Comparison of ENCODE assay signal across 25 cellular contexts in genomic region chr13:101116381-101116780, GRCh38.
"Had no signal": no experiment of that assay in that cellular context is flagged by ENCODE, and none has a peak within 500 bp of the region (broad histone marks: within the 10 kb centered on the region; RNA-seq: fewer than 3 reads in every experiment).

No MANE protein-coding gene starts in this region.

- H3K4me3 ChIP-seq: cardiac muscle cell, SJCRH30 had no signal

- H3K27me3 Mint-ChIP-seq: activated naive CD8-positive, alpha-beta T cell treated with anti-CD3 and anti-CD28 coated beads for 36 hours had no signal

- ATAC-seq: activated CD4-positive, CD25-positive, alpha-beta regulatory T cell treated with anti-CD3 and anti-CD28 coated beads, Interleukin-2, amount 50 U/mL, for 24 hours; activated CD8-positive, alpha-beta T cell treated with anti-CD3 and anti-CD28 coated beads for 36 hours; activated T-cell treated with anti-CD3 and anti-CD28 coated beads, Interleukin-2, amount 50 U/mL, for 72 hours; Panc1 had no signal

- H3K27ac ChIP-seq: brain microvascular endothelial cell, cardiac muscle cell, RWPE1, SJCRH30, VCaP had no signal

- H3K36me3 ChIP-seq: brain microvascular endothelial cell, cardiac muscle cell, SJCRH30 had no signal

- H3K4me1 Mint-ChIP-seq: activated naive CD4-positive, alpha-beta T cell treated with anti-CD3 and anti-CD28 coated beads, Interleukin-2, amount 10 ng/mL, durations not matched to agents 7 days and 5 days; activated naive CD8-positive, alpha-beta T cell treated with anti-CD3 and anti-CD28 coated beads for 36 hours had no signal

- H3K4me1 ChIP-seq: SJCRH30 had no signal

- H3K4me3 Mint-ChIP-seq: activated CD8-positive, alpha-beta T cell treated with anti-CD3 and anti-CD28 coated beads for 36 hours; activated naive CD4-positive, alpha-beta T cell treated with anti-CD3 and anti-CD28 coated beads, Interleukin-2, amount 10 ng/mL, durations not matched to agents 7 days and 5 days; activated naive CD8-positive, alpha-beta T cell treated with anti-CD3 and anti-CD28 coated beads for 36 hours; activated T-cell treated with anti-CD3 and anti-CD28 coated beads, Interleukin-2, amount 50 U/mL, for 72 hours; T-helper 1 cell treated with Interleukin-12 subunit alpha and Interleukin-12 subunit beta and Interleukin-4 antibody, amounts not matched to agents 30 μg/mL and 1 μg/mL, for 36 hours had no signal

- H3K27ac Mint-ChIP-seq: activated CD8-positive, alpha-beta T cell treated with anti-CD3 and anti-CD28 coated beads for 36 hours; activated naive CD4-positive, alpha-beta T cell treated with anti-CD3 and anti-CD28 coated beads, Interleukin-2, amount 10 ng/mL, durations not matched to agents 7 days and 5 days; activated naive CD8-positive, alpha-beta T cell treated with anti-CD3 and anti-CD28 coated beads for 36 hours; activated T-cell treated with anti-CD3 and anti-CD28 coated beads, Interleukin-2, amount 50 U/mL, for 72 hours; activated T-helper 2 cell treated with anti-CD3 and anti-CD28 coated beads, Interferon-gamma antibody, Interleukin-2, Interleukin-4, amounts not matched to agents 10 μg/mL and 5 μg/mL and 100 μg/mL, durations not matched to agents 14 hours and 24 hours and 36 hours; T-helper 1 cell treated with Interleukin-12 subunit alpha and Interleukin-12 subunit beta and Interleukin-4 antibody, amounts not matched to agents 30 μg/mL and 1 μg/mL, for 36 hours had no signal

- H3K27me3 ChIP-seq: brain microvascular endothelial cell, cardiac muscle cell, SJCRH30 had no signal

- H3K9me3 Mint-ChIP-seq: activated CD8-positive, alpha-beta T cell treated with anti-CD3 and anti-CD28 coated beads for 36 hours; activated naive CD4-positive, alpha-beta T cell treated with anti-CD3 and anti-CD28 coated beads, Interleukin-2, amount 10 ng/mL, durations not matched to agents 7 days and 5 days; activated naive CD8-positive, alpha-beta T cell treated with anti-CD3 and anti-CD28 coated beads for 36 hours; activated T-cell treated with anti-CD3 and anti-CD28 coated beads, Interleukin-2, amount 50 U/mL, for 72 hours; activated T-helper 2 cell treated with anti-CD3 and anti-CD28 coated beads, Interferon-gamma antibody, Interleukin-2, Interleukin-4, amounts not matched to agents 10 μg/mL and 5 μg/mL and 100 μg/mL, durations not matched to agents 14 hours and 24 hours and 36 hours; T-helper 1 cell treated with Interleukin-12 subunit alpha and Interleukin-12 subunit beta and Interleukin-4 antibody, amounts not matched to agents 30 μg/mL and 1 μg/mL, for 36 hours had no signal

- H3K36me3 Mint-ChIP-seq: activated naive CD4-positive, alpha-beta T cell treated with anti-CD3 and anti-CD28 coated beads, Interleukin-2, amount 10 ng/mL, durations not matched to agents 7 days and 5 days; activated naive CD8-positive, alpha-beta T cell treated with anti-CD3 and anti-CD28 coated beads for 36 hours had no signal

- DNase-seq: activated CD4-positive, alpha-beta T cell treated with anti-CD3 and anti-CD28 coated beads for 4 hours; activated CD8-positive, alpha-beta memory T cell treated with anti-CD3 and anti-CD28 coated beads, Interleukin-2, amount 50 U/mL, for 4 hours; activated CD8-positive, alpha-beta T cell treated with anti-CD3 and anti-CD28 coated beads for 36 hours; activated gamma-delta T cell treated with Interleukin-2 at 50 U/mL for 16 hours; activated naive CD4-positive, alpha-beta T cell treated with anti-CD3 and anti-CD28 coated beads, Interleukin-2, amount 10 ng/mL, durations not matched to agents 7 days and 5 days; activated naive CD8-positive, alpha-beta T cell treated with anti-CD3 and anti-CD28 coated beads for 36 hours; activated T-cell treated with anti-CD3 and anti-CD28 coated beads, Interleukin-2, amount 50 U/mL, for 72 hours; brain microvascular endothelial cell; KG1; NCI-H1048; NCI-H146; NCI-H187 treated with DMSO at 0.1 percent for 48 hours; NCI-H510A treated with DMSO at 0.1 percent for 48 hours; NCI-H69; NK-92 treated with Interleukin-12 subunit alpha and Interleukin-12 subunit beta, amount 100 ng/mL, for 24 hours; Right ventricle myocardium superior; T-helper 9 cell had no signal

- H3K9me3 ChIP-seq: SJCRH30 had no signal
